In genomic region chr20:32116079-32116521, GRCh38 we compare ENCODE assay signal across 22 cellular contexts. TPM values are rescaled to one million over a fixed set of nuclear protein-coding genes. Genes with fewer than 3 reads are reported as not detected.
DNase-seq lines count a peak whose midpoint lies in the region; ATAC-seq, FAIRE-seq and TF ChIP-seq lines count a peak whose summit lies in the region.
"Had no signal": no experiment of that assay in that cellular context is flagged by ENCODE, and none has a peak within 500 bp of the region (broad histone marks: within the 10 kb centered on the region; RNA-seq: fewer than 3 reads in every experiment).

No MANE protein-coding gene starts in this region.

- H3K36me3 ChIP-seq in pancreas (no peaks in the 10 kb centered on the region), lower lobe of right lung (no peaks in the 10 kb centered on the region)
- H3K36me3 ChIP-seq: colonic mucosa had no signal

- 78 to 79% methylated on average over 6 of the region's 6 CpGs for WGBS in pancreas, 2 donors

- peaks cover 50% of the 10 kb centered on the region for H3K4me1 Mint-ChIP-seq in activated naive CD8-positive, alpha-beta T cell treated with anti-CD3 and anti-CD28 coated beads, Interleukin-2, amount 50 U/mL, for 24 hours
- peaks cover 46% of the 10 kb centered on the region for H3K4me1 Mint-ChIP-seq in activated naive CD8-positive, alpha-beta T cell treated with anti-CD3 and anti-CD28 coated beads for 36 hours
- peaks cover 27 to 57% of the 10 kb centered on the region in 2 donors for H3K4me1 Mint-ChIP-seq in stimulated activated naive B cell treated with anti-CD40 and anti-IgM and Interleukin-4, amounts not matched to agents 10 μg/mL and 1 μg/mL and 100 μg/mL, for 72 hours

- H3K27me3 ChIP-seq in pancreas: no peaks in the 10 kb centered on the region
- no peaks in the 10 kb centered on the region for H3K27me3 ChIP-seq in lower lobe of right lung (ENCODE audit: low read depth)
- H3K27me3 ChIP-seq: colonic mucosa had no signal

- ATAC-seq in activated naive CD8-positive, alpha-beta T cell treated with anti-CD3 and anti-CD28 coated beads, Interleukin-2, amount 50 U/mL, for 24 hours: no peak
- no peak for ATAC-seq in HG03280 (IDR thresholded peaks at IDR 0.05; ENCODE audit: unreplicated experiment)
- no peak for ATAC-seq in pancreas
- no peak for ATAC-seq in lower lobe of right lung
- no peak for ATAC-seq in stimulated activated naive B cell treated with anti-CD40 and anti-IgM and Interleukin-4, amounts not matched to agents 10 μg/mL and 1 μg/mL and 100 μg/mL, for 72 hours (replicated peaks)
- ATAC-seq: activated CD8-positive, alpha-beta memory T cell treated with anti-CD3 and anti-CD28 coated beads, Interleukin-2, amount 10 ng/mL, durations not matched to agents 7 days and 5 days; right cardiac atrium had no signal

- H3K9me3 Mint-ChIP-seq in activated naive CD8-positive, alpha-beta T cell treated with anti-CD3 and anti-CD28 coated beads, Interleukin-2, amount 50 U/mL, for 24 hours: no peaks in the 10 kb centered on the region
- H3K9me3 Mint-ChIP-seq in activated naive CD8-positive, alpha-beta T cell treated with anti-CD3 and anti-CD28 coated beads for 36 hours: no peaks in the 10 kb centered on the region
- no peaks in the 10 kb centered on the region for H3K9me3 Mint-ChIP-seq in stimulated activated naive B cell treated with anti-CD40 and anti-IgM and Interleukin-4, amounts not matched to agents 10 μg/mL and 1 μg/mL and 100 μg/mL, for 72 hours
- H3K9me3 Mint-ChIP-seq: activated B cell treated with CpG ODN at 0.5 μM for 24 hours; T-helper 1 cell treated with Interleukin-12 subunit alpha and Interleukin-12 subunit beta and Interleukin-4 antibody, amounts not matched to agents 30 μg/mL and 1 μg/mL, for 36 hours had no signal

- peaks cover 0 to 14% (median 0%) of the 10 kb centered on the region in 3 donors for H3K4me1 ChIP-seq in pancreas
- H3K4me1 ChIP-seq in lower lobe of right lung: peaks cover 48% of the 10 kb centered on the region
- H3K4me1 ChIP-seq: colonic mucosa had no signal

- H3K27ac ChIP-seq in pancreas (no peak overlapping the region), lower lobe of right lung (no peak overlapping the region)
- H3K27ac ChIP-seq: colonic mucosa, epithelial cell of prostate had no signal

- H3K4me3 Mint-ChIP-seq in activated naive CD8-positive, alpha-beta T cell treated with anti-CD3 and anti-CD28 coated beads, Interleukin-2, amount 50 U/mL, for 24 hours: no peak overlapping the region
- H3K4me3 Mint-ChIP-seq in activated naive CD8-positive, alpha-beta T cell treated with anti-CD3 and anti-CD28 coated beads for 36 hours: no peak overlapping the region
- no peak overlapping the region for H3K4me3 Mint-ChIP-seq in stimulated activated naive B cell treated with anti-CD40 and anti-IgM and Interleukin-4, amounts not matched to agents 10 μg/mL and 1 μg/mL and 100 μg/mL, for 72 hours
- H3K4me3 Mint-ChIP-seq: activated B cell treated with CpG ODN at 0.5 μM for 24 hours; activated CD8-positive, alpha-beta memory T cell treated with anti-CD3 and anti-CD28 coated beads, Interleukin-2, amount 10 ng/mL, durations not matched to agents 7 days and 5 days; T-helper 1 cell treated with Interleukin-12 subunit alpha and Interleukin-12 subunit beta and Interleukin-4 antibody, amounts not matched to agents 30 μg/mL and 1 μg/mL, for 36 hours had no signal

- FAIRE-seq in pancreas (lab: Jason Lieb, UNC): no peak
- FAIRE-seq: GM12892, H54 had no signal

- no peaks in the 10 kb centered on the region for H3K9me3 ChIP-seq in pancreas
- no peaks in the 10 kb centered on the region for H3K9me3 ChIP-seq in lower lobe of right lung
- H3K9me3 ChIP-seq: colonic mucosa had no signal

- peak overlapping the region; percentile 6 for H3K27ac Mint-ChIP-seq in activated naive CD8-positive, alpha-beta T cell treated with anti-CD3 and anti-CD28 coated beads, Interleukin-2, amount 50 U/mL, for 24 hours
- H3K27ac Mint-ChIP-seq in activated naive CD8-positive, alpha-beta T cell treated with anti-CD3 and anti-CD28 coated beads for 36 hours: no peak overlapping the region
- H3K27ac Mint-ChIP-seq in stimulated activated naive B cell treated with anti-CD40 and anti-IgM and Interleukin-4, amounts not matched to agents 10 μg/mL and 1 μg/mL and 100 μg/mL, for 72 hours: no peak overlapping the region
- H3K27ac Mint-ChIP-seq: activated B cell treated with CpG ODN at 0.5 μM for 24 hours; activated CD8-positive, alpha-beta memory T cell treated with anti-CD3 and anti-CD28 coated beads, Interleukin-2, amount 10 ng/mL, durations not matched to agents 7 days and 5 days; T-helper 1 cell treated with Interleukin-12 subunit alpha and Interleukin-12 subunit beta and Interleukin-4 antibody, amounts not matched to agents 30 μg/mL and 1 μg/mL, for 36 hours had no signal

- peaks cover 19% of the 10 kb centered on the region for H3K36me3 Mint-ChIP-seq in activated naive CD8-positive, alpha-beta T cell treated with anti-CD3 and anti-CD28 coated beads, Interleukin-2, amount 50 U/mL, for 24 hours (ENCODE audit: low read depth)
- H3K36me3 Mint-ChIP-seq in activated naive CD8-positive, alpha-beta T cell treated with anti-CD3 and anti-CD28 coated beads for 36 hours: peaks cover 17% of the 10 kb centered on the region
- H3K36me3 Mint-ChIP-seq in stimulated activated naive B cell treated with anti-CD40 and anti-IgM and Interleukin-4, amounts not matched to agents 10 μg/mL and 1 μg/mL and 100 μg/mL, for 72 hours: peaks cover 17 to 22% of the 10 kb centered on the region in 2 donors

- intact Hi-C loops in pancreas (cut with DNase I): no loop called here
- intact Hi-C loops in lower lobe of right lung (cut with DNase I): no loop called here

- no peaks in the 10 kb centered on the region for H3K27me3 Mint-ChIP-seq in activated naive CD8-positive, alpha-beta T cell treated with anti-CD3 and anti-CD28 coated beads, Interleukin-2, amount 50 U/mL, for 24 hours
- H3K27me3 Mint-ChIP-seq in activated naive CD8-positive, alpha-beta T cell treated with anti-CD3 and anti-CD28 coated beads for 36 hours: no peaks in the 10 kb centered on the region
- H3K27me3 Mint-ChIP-seq in stimulated activated naive B cell treated with anti-CD40 and anti-IgM and Interleukin-4, amounts not matched to agents 10 μg/mL and 1 μg/mL and 100 μg/mL, for 72 hours: no peaks in the 10 kb centered on the region
- H3K27me3 Mint-ChIP-seq: activated B cell treated with CpG ODN at 0.5 μM for 24 hours; activated CD8-positive, alpha-beta memory T cell treated with anti-CD3 and anti-CD28 coated beads, Interleukin-2, amount 10 ng/mL, durations not matched to agents 7 days and 5 days had no signal

- DNase-seq in activated naive CD8-positive, alpha-beta T cell treated with anti-CD3 and anti-CD28 coated beads, Interleukin-2, amount 50 U/mL, for 24 hours: no peak
- no peak for DNase-seq in activated naive CD8-positive, alpha-beta T cell treated with anti-CD3 and anti-CD28 coated beads for 36 hours
- DNase-seq in NCI-H69 (lab: John Stamatoyannopoulos, UW) (peak; percentile 81), foreskin fibroblast (peak; percentile 7 to 23), pancreas (no peak), lower lobe of right lung (no peak)
- DNase-seq in stimulated activated naive B cell treated with anti-CD40 and anti-IgM and Interleukin-4, amounts not matched to agents 10 μg/mL and 1 μg/mL and 100 μg/mL, for 72 hours: no peak
- DNase-seq: activated B cell treated with CpG ODN at 0.5 μM for 24 hours; activated CD8-positive, alpha-beta memory T cell treated with anti-CD3 and anti-CD28 coated beads, Interleukin-2, amount 10 ng/mL, durations not matched to agents 7 days and 5 days; activated gamma-delta T cell; aorta; colonic mucosa; GDM1; mesendoderm; right cardiac atrium; Right ventricle myocardium superior; stimulated activated CD4-positive, alpha-beta T cell treated with anti-CD3 and anti-CD28 coated beads, Interleukin-2, amount 100 ng/mL, for 24 hours had no signal

- no peak for TF ChIP-seq CTCF in foreskin fibroblast (IDR thresholded peaks at IDR 0.05; ENCODE audit: low read depth, low read length)
- no peak for TF ChIP-seq CTCF in pancreas (IDR thresholded peaks at IDR 0.05)
- TF ChIP-seq CTCF in lower lobe of right lung (IDR thresholded peaks at IDR 0.05): no peak

- H3K4me3 ChIP-seq in foreskin fibroblast (ENCODE audit: low read depth in 1 of 2, low read length in 2 of 2): no peak overlapping the region
- no peak overlapping the region for H3K4me3 ChIP-seq in pancreas
- no peak overlapping the region for H3K4me3 ChIP-seq in lower lobe of right lung
- H3K4me3 ChIP-seq: colonic mucosa had no signal

RNA-seq across cellular contexts. Expression of gene TM9SF4, which starts 6.6 kb away (rescaled TPM):
- 10 to 100 TPM; 39.2 to 42.5 TPM for total RNA-seq in activated naive CD8-positive, alpha-beta T cell treated with anti-CD3 and anti-CD28 coated beads for 36 hours
- 10 to 100 TPM; 15.3 to 30.2 (median 20.9) TPM for total RNA-seq in pancreas
- polyA plus RNA-seq in pancreas: 10 to 100 TPM; 12.7 to 23.7 TPM
- 49.7 TPM for total RNA-seq in lower lobe of right lung

Comparison
In these comparisons a context has a peak if more than half of its experiments do, and no peak if none do; other contexts are left out.
1. DNase-seq: peak in NCI-H69 (single experiment) and foreskin fibroblast (2 of 2); none in activated naive CD8-positive, alpha-beta T cell treated with anti-CD3 and anti-CD28 coated beads, Interleukin-2, amount 50 U/mL, for 24 hours (single experiment), activated naive CD8-positive, alpha-beta T cell treated with anti-CD3 and anti-CD28 coated beads for 36 hours (single experiment), pancreas (0 of 6), lower lobe of right lung (single experiment) and stimulated activated naive B cell treated with anti-CD40 and anti-IgM and Interleukin-4, amounts not matched to agents 10 μg/mL and 1 μg/mL and 100 μg/mL, for 72 hours (single experiment).